Comparison of ENCODE assay signal across 1 cellular context in the genomic region with DNA sequence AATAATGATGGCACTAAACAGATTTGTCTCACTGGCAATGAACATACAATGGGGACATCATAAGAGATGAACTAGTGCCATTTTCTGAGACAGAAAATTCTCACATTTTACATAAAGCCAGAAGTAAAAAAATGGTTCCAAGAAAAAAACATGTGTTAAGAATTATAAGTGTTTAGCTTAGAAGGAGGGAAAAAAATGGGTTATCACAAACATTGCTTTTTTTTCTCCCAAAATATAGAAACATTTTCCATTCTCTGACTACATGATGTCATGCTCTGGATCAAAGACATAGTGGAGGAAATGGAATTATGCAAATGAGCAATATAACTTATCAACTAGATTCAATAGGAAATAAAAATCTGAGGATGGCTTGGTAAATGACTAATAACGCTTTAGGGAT.
TF ChIP-seq lines count a peak whose summit lies in the region.

No MANE protein-coding gene starts in this region.

TF ChIP-seq in A549, 52 proteins besides CTCF, POLR2A, EP300 and RAD21 (continued from another document):
- TF ChIP-seq, protein P1, sequence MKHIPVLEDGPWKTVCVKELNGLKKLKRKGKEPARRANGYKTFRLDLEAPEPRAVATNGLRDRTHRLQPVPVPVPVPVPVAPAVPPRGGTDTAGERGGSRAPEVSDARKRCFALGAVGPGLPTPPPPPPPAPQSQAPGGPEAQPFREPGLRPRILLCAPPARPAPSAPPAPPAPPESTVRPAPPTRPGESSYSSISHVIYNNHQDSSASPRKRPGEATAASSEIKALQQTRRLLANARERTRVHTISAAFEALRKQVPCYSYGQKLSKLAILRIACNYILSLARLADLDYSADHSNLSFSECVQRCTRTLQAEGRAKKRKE (CRISPR knock-in tag; IDR thresholded peaks at IDR 0.05; ENCODE audit: low read depth): no peak
- TF ChIP-seq, protein P2, sequence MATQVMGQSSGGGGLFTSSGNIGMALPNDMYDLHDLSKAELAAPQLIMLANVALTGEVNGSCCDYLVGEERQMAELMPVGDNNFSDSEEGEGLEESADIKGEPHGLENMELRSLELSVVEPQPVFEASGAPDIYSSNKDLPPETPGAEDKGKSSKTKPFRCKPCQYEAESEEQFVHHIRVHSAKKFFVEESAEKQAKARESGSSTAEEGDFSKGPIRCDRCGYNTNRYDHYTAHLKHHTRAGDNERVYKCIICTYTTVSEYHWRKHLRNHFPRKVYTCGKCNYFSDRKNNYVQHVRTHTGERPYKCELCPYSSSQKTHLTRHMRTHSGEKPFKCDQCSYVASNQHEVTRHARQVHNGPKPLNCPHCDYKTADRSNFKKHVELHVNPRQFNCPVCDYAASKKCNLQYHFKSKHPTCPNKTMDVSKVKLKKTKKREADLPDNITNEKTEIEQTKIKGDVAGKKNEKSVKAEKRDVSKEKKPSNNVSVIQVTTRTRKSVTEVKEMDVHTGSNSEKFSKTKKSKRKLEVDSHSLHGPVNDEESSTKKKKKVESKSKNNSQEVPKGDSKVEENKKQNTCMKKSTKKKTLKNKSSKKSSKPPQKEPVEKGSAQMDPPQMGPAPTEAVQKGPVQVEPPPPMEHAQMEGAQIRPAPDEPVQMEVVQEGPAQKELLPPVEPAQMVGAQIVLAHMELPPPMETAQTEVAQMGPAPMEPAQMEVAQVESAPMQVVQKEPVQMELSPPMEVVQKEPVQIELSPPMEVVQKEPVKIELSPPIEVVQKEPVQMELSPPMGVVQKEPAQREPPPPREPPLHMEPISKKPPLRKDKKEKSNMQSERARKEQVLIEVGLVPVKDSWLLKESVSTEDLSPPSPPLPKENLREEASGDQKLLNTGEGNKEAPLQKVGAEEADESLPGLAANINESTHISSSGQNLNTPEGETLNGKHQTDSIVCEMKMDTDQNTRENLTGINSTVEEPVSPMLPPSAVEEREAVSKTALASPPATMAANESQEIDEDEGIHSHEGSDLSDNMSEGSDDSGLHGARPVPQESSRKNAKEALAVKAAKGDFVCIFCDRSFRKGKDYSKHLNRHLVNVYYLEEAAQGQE (IDR thresholded peaks at IDR 0.05): no peak
- TF ChIP-seq FOSB (CRISPR knock-in tag; IDR thresholded peaks at IDR 0.05) (no peak), ZC3H11A (IDR thresholded peaks at IDR 0.05) (no peak), CBX8 (IDR thresholded peaks at IDR 0.05) (no peak), CHD4 (IDR thresholded peaks at IDR 0.05; ENCODE audit: borderline replicate concordance) (no peak), PHF8 (IDR thresholded peaks at IDR 0.05; ENCODE audit: borderline replicate concordance, low read depth) (no peak)
- TF ChIP-seq, protein P3, sequence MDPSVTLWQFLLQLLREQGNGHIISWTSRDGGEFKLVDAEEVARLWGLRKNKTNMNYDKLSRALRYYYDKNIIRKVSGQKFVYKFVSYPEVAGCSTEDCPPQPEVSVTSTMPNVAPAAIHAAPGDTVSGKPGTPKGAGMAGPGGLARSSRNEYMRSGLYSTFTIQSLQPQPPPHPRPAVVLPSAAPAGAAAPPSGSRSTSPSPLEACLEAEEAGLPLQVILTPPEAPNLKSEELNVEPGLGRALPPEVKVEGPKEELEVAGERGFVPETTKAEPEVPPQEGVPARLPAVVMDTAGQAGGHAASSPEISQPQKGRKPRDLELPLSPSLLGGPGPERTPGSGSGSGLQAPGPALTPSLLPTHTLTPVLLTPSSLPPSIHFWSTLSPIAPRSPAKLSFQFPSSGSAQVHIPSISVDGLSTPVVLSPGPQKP (IDR thresholded peaks at IDR 0.05; ENCODE audit: low read depth, low read length): no peak
